In genomic region chr2:72952110-72952823, GRCh38 we compare ENCODE assay signal across 2 cellular contexts.
TF ChIP-seq lines count a peak whose summit lies in the region.

No MANE protein-coding gene starts in this region.

TF ChIP-seq in SK-N-SH, 30 proteins besides CTCF, POLR2A, EP300 and RAD21:
- no peak for TF ChIP-seq RFX5 (IDR thresholded peaks at IDR 0.05; ENCODE audit: low read length)
- TF ChIP-seq JUND (IDR thresholded peaks at IDR 0.05) = no peak
- TF ChIP-seq USF1 (IDR thresholded peaks at IDR 0.05; ENCODE audit: borderline replicate concordance, low read depth) = no peak
- TF ChIP-seq MEF2A (IDR thresholded peaks at IDR 0.05; ENCODE audit: borderline replicate concordance, low read depth) = no peak
- no peak for TF ChIP-seq PBX3 (IDR thresholded peaks at IDR 0.05)
- no peak for TF ChIP-seq REST (IDR thresholded peaks at IDR 0.05; ENCODE audit: low read depth, low read length)
- no peak for TF ChIP-seq IRF3 (IDR thresholded peaks at IDR 0.05; ENCODE audit: low read depth, low read length)
- no peak for TF ChIP-seq FOXJ3 (CRISPR knock-in tag; IDR thresholded peaks at IDR 0.05)
- TF ChIP-seq ELF1 (IDR thresholded peaks at IDR 0.05) = no peak
- TF ChIP-seq FOXM1 (IDR thresholded peaks at IDR 0.05; ENCODE audit: low read depth) = no peak
- no peak for TF ChIP-seq TEAD4 (IDR thresholded peaks at IDR 0.05; ENCODE audit: borderline replicate concordance, insufficient read depth)
- TF ChIP-seq YY1 (IDR thresholded peaks at IDR 0.05; ENCODE audit: low read depth) = no peak
- TF ChIP-seq EZH2phosphoT487 (IDR thresholded peaks at IDR 0.05; ENCODE audit: borderline replicate concordance, low read depth) = no peak
- no peak for TF ChIP-seq RXRA (IDR thresholded peaks at IDR 0.05; ENCODE audit: borderline replicate concordance, low read depth)
- TF ChIP-seq SMC3 (IDR thresholded peaks at IDR 0.05; ENCODE audit: low read depth, low read length) = no peak
- TF ChIP-seq USF2 (IDR thresholded peaks at IDR 0.05; ENCODE audit: borderline replicate concordance, low read depth, low read length) = no peak
- TF ChIP-seq NRF1 (IDR thresholded peaks at IDR 0.05; ENCODE audit: low read depth, low read length) = no peak

TF ChIP-seq in SK-N-SH treated with all-trans-retinoic acid at 6 μM for 48 hours, 23 proteins besides CTCF, POLR2A, EP300 and RAD21:
- TF ChIP-seq RARB (CRISPR knock-in tag; IDR thresholded peaks at IDR 0.05) (no peak), ESRRG (CRISPR knock-in tag; IDR thresholded peaks at IDR 0.05) (no peak), OSR1 (CRISPR knock-in tag; IDR thresholded peaks at IDR 0.05) (no peak)
TF ChIP-seq in SK-N-SH treated with all-trans-retinoic acid at 6 μM for 48 hours: peak in this region for 0.
